19 cellular contexts compared by ENCODE assay signal in genomic region chr17:63714550-63715277, GRCh38. TPM values are rescaled to one million over a fixed set of nuclear protein-coding genes. Genes with fewer than 3 reads are reported as not detected.
A peak's percentile ranks its signal among the peaks of the same experiment; 100 is the strongest.
DNase-seq lines count a peak whose midpoint lies in the region; ATAC-seq, FAIRE-seq and TF ChIP-seq lines count a peak whose summit lies in the region.
"Had no signal": no experiment of that assay in that cellular context is flagged by ENCODE, and none has a peak within 500 bp of the region (broad histone marks: within the 10 kb centered on the region; RNA-seq: fewer than 3 reads in every experiment).

No MANE protein-coding gene starts in this region.

- peaks cover 30 to 36% of the 10 kb centered on the region in 2 experiments for H3K36me3 ChIP-seq in SK-N-SH (replicated peaks in 1 of 2; ENCODE audit: control insufficient read depth in 1 of 2, insufficient read depth in 2 of 2, low read length in 1 of 2)
- H3K36me3 ChIP-seq in parathyroid adenoma (ENCODE audit: control insufficient read depth, insufficient read depth, low read length): no peaks in the 10 kb centered on the region
- H3K36me3 ChIP-seq: ovary had no signal

- FAIRE-seq in frontal cortex (lab: Jason Lieb, UNC): no peak
- FAIRE-seq: D721Med, small intestine had no signal

- TF ChIP-seq EP300 in SK-N-SH (IDR thresholded peaks at IDR 0.05; ENCODE audit: borderline replicate concordance in 1 of 2, low read depth in 1 of 2, low read length in 1 of 2): no peak

- no peaks in the 10 kb centered on the region for H3K79me2 ChIP-seq in SK-N-SH (ENCODE audit: insufficient read depth)
- H3K79me2 ChIP-seq in parathyroid adenoma: no peaks in the 10 kb centered on the region

- peak; percentile 20 for DNase-seq in EL
- DNase-seq in SK-N-SH: no peak
- DNase-seq in Right ventricle myocardium superior: no peak
- no peak for DNase-seq in NCI-H2227 (lab: John Stamatoyannopoulos, UW; ENCODE audit: unreplicated experiment)
- DNase-seq in frontal cortex (ENCODE audit: low spot score in 2 of 2): no peak
- DNase-seq in stimulated activated CD4-positive, alpha-beta T cell treated with anti-CD3 and anti-CD28 coated beads, Interleukin-4, amount 100 ng/mL, for 24 hours: no peak
- DNase-seq in midbrain (lab: John Stamatoyannopoulos, UW): no peak
- DNase-seq: activated CD4-positive, alpha-beta T cell treated with anti-CD3 and anti-CD28 coated beads, Interleukin-2, amount 50 U/mL, for 4 hours; activated naive CD8-positive, alpha-beta T cell treated with anti-CD3 and anti-CD28 coated beads, Interleukin-2, amount 50 U/mL, for 24 hours; activated T-cell treated with anti-CD3 and anti-CD28 coated beads, Interleukin-2, amount 50 U/mL, for 24 hours; endodermal cell; foreskin keratinocyte; H9; NCI-H146; ovary; small intestine; thyroid gland had no signal

- H3K9me3 ChIP-seq in SK-N-SH (no peaks in the 10 kb centered on the region), parathyroid adenoma (ENCODE audit: control insufficient read depth, low read length) (no peaks in the 10 kb centered on the region)
- H3K9me3 ChIP-seq: ovary, thyroid gland had no signal

- POLR2A ChIA-PET in SK-N-SH (lab: Yijun Ruan, JAX): interaction anchor here (1.4 to 1.7 kb wide), 2 partner anchors 12 to 38 kb away, joined by 4 to 6 read pairs; no protein-coding TSS in a partner anchor

- no peak overlapping the region for H2AFZ ChIP-seq in SK-N-SH (ENCODE audit: low read depth)
- peak overlapping the region; percentile 19 for H2AFZ ChIP-seq in parathyroid adenoma

- H3K9me2 ChIP-seq in SK-N-SH: no peaks in the 10 kb centered on the region

- H3K4me2 ChIP-seq in SK-N-SH (no peak overlapping the region), parathyroid adenoma (ENCODE audit: low read length) (no peak overlapping the region)

- H3K27ac ChIP-seq in SK-N-SH (ENCODE audit: low read depth in 2 of 2, low read length in 1 of 2) (no peak overlapping the region), parathyroid adenoma (peak overlapping the region; percentile 29)
- H3K27ac ChIP-seq: foreskin keratinocyte, ovary, thyroid gland had no signal

- 84% methylated on average over 10 of the region's 10 CpGs for WGBS in SK-N-SH (ENCODE audit: low lambda C conversion rate)

- H3K4me1 ChIP-seq in SK-N-SH (ENCODE audit: control insufficient read depth in 1 of 2, insufficient read depth in 2 of 2, low read depth in 1 of 2, low read length in 1 of 2) (no peaks in the 10 kb centered on the region), parathyroid adenoma (peaks cover 10% of the 10 kb centered on the region)
- H3K4me1 ChIP-seq: foreskin keratinocyte, thyroid gland had no signal

- no peak overlapping the region for H3K4me3 ChIP-seq in SK-N-SH (ENCODE audit: low read depth in 2 of 2, low read length in 1 of 2)
- H3K4me3 ChIP-seq in parathyroid adenoma (ENCODE audit: low read depth, low read length): no peak overlapping the region
- H3K4me3 ChIP-seq: ovary, thyroid gland had no signal

- no peak for TF ChIP-seq RAD21 in SK-N-SH (IDR thresholded peaks at IDR 0.05; ENCODE audit: low read length)

- H3F3A ChIP-seq in SK-N-SH (replicated peaks; ENCODE audit: insufficient read depth): no peaks in the 10 kb centered on the region

- ATAC-seq in Right ventricle myocardium superior (ENCODE audit: poor library complexity): peak; percentile 85
- ATAC-seq: activated naive CD8-positive, alpha-beta T cell treated with anti-CD3 and anti-CD28 coated beads, Interleukin-2, amount 50 U/mL, for 24 hours; foreskin keratinocyte had no signal

- H3K27me3 ChIP-seq in SK-N-SH (ENCODE audit: insufficient read depth): no peaks in the 10 kb centered on the region
- H3K27me3 ChIP-seq in parathyroid adenoma (ENCODE audit: control insufficient read depth, insufficient read depth, low read length): no peaks in the 10 kb centered on the region
- H3K27me3 ChIP-seq: foreskin keratinocyte, ovary, thyroid gland had no signal

- intact Hi-C loops in Right ventricle myocardium superior (cut with DNase I): no loop called here

- no peaks in the 10 kb centered on the region for H4K20me1 ChIP-seq in SK-N-SH (ENCODE audit: insufficient read depth)

- TF ChIP-seq CTCF in SK-N-SH (IDR thresholded peaks at IDR 0.05) (no peak), parathyroid adenoma (IDR thresholded peaks at IDR 0.05) (no peak)

- CTCF ChIA-PET in SK-N-SH (lab: Yijun Ruan, JAX): interaction anchor here (0.8 to 2.3 kb wide), 9 partner anchors 14 to 289 kb away, joined by 3 to 6 read pairs (median 3); no protein-coding TSS in a partner anchor

- H3K9ac ChIP-seq in SK-N-SH: no peak overlapping the region
- no peak overlapping the region for H3K9ac ChIP-seq in parathyroid adenoma

TF ChIP-seq in SK-N-SH, 30 proteins besides CTCF, POLR2A, EP300 and RAD21:
- TF ChIP-seq USF2 (IDR thresholded peaks at IDR 0.05; ENCODE audit: borderline replicate concordance, low read depth, low read length): no peak
- no peak for TF ChIP-seq ELF1 (IDR thresholded peaks at IDR 0.05)
- TF ChIP-seq MAX (IDR thresholded peaks at IDR 0.05; ENCODE audit: low read depth): 0 out of 2 replicates have a peak, but pooled peaks have one; percentile 29

RNA-seq across cellular contexts. Expression of gene LIMD2, which starts 14.8 kb away (rescaled TPM):
- 75.1 and 78.0 TPM in 2 replicates for polyA plus RNA-seq in SK-N-SH (2012; rRNA removed)
- polyA plus RNA-seq in SK-N-SH (2012; cell fraction: cytosol; rRNA removed): 27.3 and 43.1 TPM in 2 replicates
- 273 and 322 TPM in 2 replicates for polyA plus RNA-seq in SK-N-SH (2012; cell fraction: nucleus; rRNA removed)
- total RNA-seq in Right ventricle myocardium superior (2.4 TPM), frontal cortex (19.2 TPM)

RNA-seq across cellular contexts. Expression of gene STRADA, which starts 26.9 kb away (rescaled TPM):
- polyA plus RNA-seq in SK-N-SH (2012; rRNA removed): 37.3 and 45.0 TPM in 2 replicates
- polyA plus RNA-seq in SK-N-SH (2012; cell fraction: cytosol; rRNA removed): 24.8 and 31.1 TPM in 2 replicates
- polyA plus RNA-seq in SK-N-SH (2012; cell fraction: nucleus; rRNA removed): 159 and 201 TPM in 2 replicates
- total RNA-seq in Right ventricle myocardium superior (14.7 TPM), frontal cortex (19.6 TPM)

RNA-seq across cellular contexts. Expression of gene CCDC47, which starts 58.7 kb away (rescaled TPM):
- 76.6 and 90.7 TPM in 2 replicates for polyA plus RNA-seq in SK-N-SH (2012; rRNA removed)
- polyA plus RNA-seq in SK-N-SH (2012; cell fraction: cytosol; rRNA removed): 109 and 134 TPM in 2 replicates
- 48.9 and 56.0 TPM in 2 replicates for polyA plus RNA-seq in SK-N-SH (2012; cell fraction: nucleus; rRNA removed)
- total RNA-seq in Right ventricle myocardium superior: 84.8 TPM
- 49.3 TPM for total RNA-seq in frontal cortex

RNA-seq across cellular contexts. Expression of gene DDX42, which starts 59.3 kb away (rescaled TPM):
- 115 and 143 TPM in 2 replicates for polyA plus RNA-seq in SK-N-SH (2012; rRNA removed)
- 88.6 and 100 TPM in 2 replicates for polyA plus RNA-seq in SK-N-SH (2012; cell fraction: cytosol; rRNA removed)
- polyA plus RNA-seq in SK-N-SH (2012; cell fraction: nucleus; rRNA removed): 286 and 396 TPM in 2 replicates
- total RNA-seq in Right ventricle myocardium superior: 42.4 TPM
- total RNA-seq in frontal cortex: 64.0 TPM
